In genomic region chr11:119337581-119338317, GRCh38 we compare ENCODE assay signal across 1 cellular context.
TF ChIP-seq lines count a peak whose summit lies in the region.

No MANE protein-coding gene starts in this region.

TF ChIP-seq in H1, 55 proteins besides CTCF, POLR2A, EP300 and RAD21 (continued from another document):
- TF ChIP-seq MAFK (IDR thresholded peaks at IDR 0.05; ENCODE audit: low read depth, low read length): no peak
- no peak for TF ChIP-seq CBX8 (IDR thresholded peaks at IDR 0.05; ENCODE audit: borderline replicate concordance, low read depth, low read length)
- peak; percentile 83 for TF ChIP-seq USF2 (IDR thresholded peaks at IDR 0.05; ENCODE audit: low read length)
- TF ChIP-seq SUZ12 (IDR thresholded peaks at IDR 0.05; ENCODE audit: low read length): no peak
- 0 out of 2 replicates have a peak, but pooled peaks have one; percentile 24 for TF ChIP-seq TBP (IDR thresholded peaks at IDR 0.05; ENCODE audit: low read depth, low read length)
- TF ChIP-seq ASH2L (IDR thresholded peaks at IDR 0.05; ENCODE audit: low read length): peak; percentile 74
- TF ChIP-seq CEBPB (IDR thresholded peaks at IDR 0.05; ENCODE audit: low read depth, low read length): no peak
- TF ChIP-seq TEAD4 (IDR thresholded peaks at IDR 0.05; ENCODE audit: low read depth, low read length): no peak
- no peak for TF ChIP-seq HDAC6 (IDR thresholded peaks at IDR 0.05; ENCODE audit: low read depth, low read length)
- peak; percentile 79 for TF ChIP-seq POLR2AphosphoS5 (IDR thresholded peaks at IDR 0.05; ENCODE audit: low read depth, low read length)
- TF ChIP-seq KDM4A (IDR thresholded peaks at IDR 0.05; ENCODE audit: low read depth, low read length, severe bottlenecking): no peak
